Comparison of ENCODE assay signal across 8 cellular contexts in the genomic region with DNA sequence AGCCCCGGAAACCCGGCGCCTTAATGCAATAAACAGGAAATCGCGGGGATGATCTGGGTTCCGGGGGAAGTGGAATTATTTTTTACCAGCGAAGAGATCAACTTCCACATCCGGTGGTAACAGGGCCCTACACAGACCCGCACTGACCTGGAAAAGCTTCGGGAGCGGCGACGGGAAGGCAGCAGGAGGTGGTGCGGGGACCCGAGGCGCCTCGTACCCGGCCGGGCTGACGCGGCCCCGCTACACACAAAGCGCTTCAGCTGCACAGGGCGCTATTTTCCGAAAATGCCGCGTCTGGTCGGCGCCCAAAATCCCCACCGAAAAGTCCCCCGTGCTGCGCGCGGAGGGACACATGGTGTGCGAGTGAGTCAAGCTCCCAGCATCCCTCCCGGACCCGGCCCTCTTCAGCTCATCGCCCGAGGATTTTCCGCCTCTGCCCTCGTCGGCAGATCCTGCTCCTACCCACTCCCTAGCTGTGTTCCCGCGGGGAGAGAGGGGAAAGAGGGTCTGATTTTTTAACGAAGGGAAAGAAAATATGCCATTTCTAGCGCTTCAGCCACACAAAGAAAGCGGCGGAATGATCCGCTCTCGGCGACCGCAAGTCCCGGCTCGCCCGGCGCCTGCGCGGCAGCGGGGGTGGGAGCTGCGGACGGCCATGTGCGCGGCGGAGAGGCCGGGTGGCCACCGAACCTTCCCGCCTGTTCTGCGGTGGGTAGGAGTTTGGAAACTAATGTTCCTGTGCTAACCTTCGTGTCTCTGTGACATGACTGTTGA. TPM values are rescaled to one million over a fixed set of nuclear protein-coding genes. Genes with fewer than 3 reads are reported as not detected.
DNase-seq lines count a peak whose midpoint lies in the region; ATAC-seq and TF ChIP-seq lines count a peak whose summit lies in the region.

GABPB1 (minus strand) TSS at position 361 of the 774 bp plus-strand sequence. CDS start 45,400 bp downstream, outside the sequence.

- ATAC-seq in GM18867 (IDR thresholded peaks at IDR 0.05; ENCODE audit: unreplicated experiment), result peak; percentile 48
- peak; percentile 35 for ATAC-seq in HG03108 (IDR thresholded peaks at IDR 0.05; ENCODE audit: unreplicated experiment)
- peak; percentile 55 for ATAC-seq in activated B cell treated with CpG ODN at 0.5 μM for 24 hours (ENCODE audit: low read depth)

- H3K4me1 Mint-ChIP-seq in activated B cell treated with CpG ODN at 0.5 μM for 24 hours (peaks cover 69% of the 10 kb centered on the region), immature natural killer cell (peaks cover 62 to 67% of the 10 kb centered on the region in 2 donors)

- DNase-seq in 8988T (peak; percentile 51), NCI-H2227 (lab: John Stamatoyannopoulos, UW; ENCODE audit: unreplicated experiment) (peak; percentile 89), activated B cell treated with CpG ODN at 0.5 μM for 24 hours (peak; percentile 87), cardiac fibroblast (ENCODE audit: low read depth in 2 of 2) (peak; percentile 97 to 98), immature natural killer cell (peak; percentile 90 to 91 (median 91)), smooth muscle cell of the brain vasculature (ENCODE audit: low read depth, low spot score) (peak; percentile 90)

- CTCF ChIA-PET in activated B cell treated with CpG ODN at 0.5 μM for 24 hours (lab: Charles Lee), result no interaction called here

- TF ChIP-seq CTCF in activated B cell treated with CpG ODN at 0.5 μM for 24 hours (IDR thresholded peaks at IDR 0.05) (no peak), cardiac fibroblast (IDR thresholded peaks at IDR 0.05; ENCODE audit: low read depth, low read length) (no peak)

- no peaks in the 10 kb centered on the region for H3K27me3 Mint-ChIP-seq in activated B cell treated with CpG ODN at 0.5 μM for 24 hours
- H3K27me3 Mint-ChIP-seq in immature natural killer cell (ENCODE audit: low read depth in 3 of 3), result peaks cover 27 to 32% (median 31%) of the 10 kb centered on the region in 3 donors

- intact Hi-C loops in activated B cell treated with CpG ODN at 0.5 μM for 24 hours (cut with micrococcal nuclease), result loop anchor here (1.0 to 10.0 kb wide), 15 partner anchors 23 to 1544 kb away; partner anchors contain the start of genes AP4E1, CEP152, COPS2 and EID1

- peak within 1 kb of the TSS; percentile 98 for H3K4me3 Mint-ChIP-seq in activated B cell treated with CpG ODN at 0.5 μM for 24 hours
- H3K4me3 Mint-ChIP-seq in immature natural killer cell, result peak within 1 kb of the TSS; percentile 93 to 99 (median 97)

- H3K27ac Mint-ChIP-seq in activated B cell treated with CpG ODN at 0.5 μM for 24 hours (peak within 1 kb of the TSS; percentile 99), immature natural killer cell (peak within 1 kb of the TSS; percentile 98 to 100 (median 100))

- H3K9me3 Mint-ChIP-seq in activated B cell treated with CpG ODN at 0.5 μM for 24 hours (no peaks in the 10 kb centered on the region), immature natural killer cell (peaks cover 0 to 2% (median 0%) of the 10 kb centered on the region in 6 donors)

- H3K36me3 Mint-ChIP-seq in activated B cell treated with CpG ODN at 0.5 μM for 24 hours (ENCODE audit: low read depth) (peaks cover 50% of the 10 kb centered on the region), immature natural killer cell (peaks cover 7 to 15% (median 9%) of the 10 kb centered on the region in 3 donors)

- POLR2A ChIA-PET in activated B cell treated with CpG ODN at 0.5 μM for 24 hours (lab: Charles Lee), result interaction anchor here (0.6 to 6.9 kb wide), 36 partner anchors 8 to 1665 kb away, joined by 3 to 158 read pairs (median 4); partner anchors contain the start of genes AP4E1, CEP152, COPS2 and DTWD1

- H3K4me3 ChIP-seq in cardiac fibroblast (replicated peaks in 1 of 2; ENCODE audit: low read depth in 2 of 2, low read length in 2 of 2), result peak within 1 kb of the TSS; percentile 78 to 80

RNA-seq across cellular contexts. Expression of gene GABPB1, which starts in this region (rescaled TPM):
- total RNA-seq in activated B cell treated with CpG ODN at 0.5 μM for 24 hours, result 32.5 and 32.7 TPM in 2 replicates
- polyA plus RNA-seq in immature natural killer cell, result 10 to 100 TPM; 31.0 to 61.9 (median 33.1) TPM

Comparison
In these comparisons a context has a peak if more than half of its experiments do, and no peak if none do; other contexts are left out.
1. Peak in every context shown above with its lines: DNase-seq, ATAC-seq and H3K4me3 ChIP-seq.